ENCODE assay signal across 31 cellular contexts in genomic region chr13:110774490-110774889, GRCh38.
DNase-seq lines count a peak whose midpoint lies in the region; ATAC-seq and TF ChIP-seq lines count a peak whose summit lies in the region.
"Had no signal": no experiment of that assay in that cellular context is flagged by ENCODE, and none has a peak within 500 bp of the region (broad histone marks: within the 10 kb centered on the region; RNA-seq: fewer than 3 reads in every experiment).

No MANE protein-coding gene starts in this region.

- no peak overlapping the region for H3K4me2 ChIP-seq in trophoblast cell (ENCODE audit: low read length)
- H3K4me2 ChIP-seq: A549 had no signal

- H3K9me3 ChIP-seq in esophagus muscularis mucosa (no peaks in the 10 kb centered on the region), trophoblast cell (ENCODE audit: insufficient read depth, low read depth, low read length) (no peaks in the 10 kb centered on the region), adrenal gland (replicated peaks in 1 of 3) (no peaks in the 10 kb centered on the region)
- H3K9me3 ChIP-seq: A549; BE2C; BLaER1; BLaER1 treated with 17β-estradiol and CSF1 and Interleukin-3, amounts not matched to agents 10 nM and 100 nM; Caco-2 had no signal

- DNase-seq in esophagus muscularis mucosa (ENCODE audit: extremely low spot score) = peak; percentile 57
- DNase-seq in trophoblast cell = peak; percentile 78 to 89
- no peak for DNase-seq in adrenal gland
- no peak for DNase-seq in activated naive CD8-positive, alpha-beta T cell treated with anti-CD3 and anti-CD28 coated beads, Interleukin-2, amount 50 U/mL, for 24 hours
- DNase-seq: 8988T; ACHN; AML-193; BE2C; C1 segment of cervical spinal cord; Caco-2; Calu3; CD4-positive, alpha-beta memory T cell; CD4-positive, alpha-beta T cell; CD4-positive, CD25-positive, alpha-beta regulatory T cell; CD8-positive, alpha-beta memory T cell; CD8-positive, alpha-beta T cell; COR-L47; DMS 273 treated with DMSO at 0.1 percent for 48 hours; DMS153; DMS53; DMS79; DMS79 treated with DMSO at 0.1 percent for 48 hours; DND-41; EL had no signal

- no peak overlapping the region for H3K4ac ChIP-seq in trophoblast cell (ENCODE audit: low read depth, low read length)

- no peak overlapping the region for H3K4me3 Mint-ChIP-seq in activated naive CD8-positive, alpha-beta T cell treated with anti-CD3 and anti-CD28 coated beads, Interleukin-2, amount 50 U/mL, for 24 hours
- H3K4me3 Mint-ChIP-seq: B cell; CD14-positive monocyte; CD4-positive, alpha-beta memory T cell; CD4-positive, alpha-beta T cell; CD4-positive, CD25-positive, alpha-beta regulatory T cell; CD8-positive, alpha-beta memory T cell; CD8-positive, alpha-beta T cell had no signal

- no peaks in the 10 kb centered on the region for H3K36me3 Mint-ChIP-seq in activated naive CD8-positive, alpha-beta T cell treated with anti-CD3 and anti-CD28 coated beads, Interleukin-2, amount 50 U/mL, for 24 hours (ENCODE audit: low read depth)
- H3K36me3 Mint-ChIP-seq: CD14-positive monocyte; CD4-positive, alpha-beta memory T cell; CD4-positive, CD25-positive, alpha-beta regulatory T cell; CD8-positive, alpha-beta memory T cell; CD8-positive, alpha-beta T cell had no signal

- H2AFZ ChIP-seq in trophoblast cell (ENCODE audit: insufficient read depth, low read length, poor library complexity) = no peak overlapping the region

- TF ChIP-seq CTCF in esophagus muscularis mucosa (IDR thresholded peaks at IDR 0.05) = no peak
- TF ChIP-seq CTCF in adrenal gland (IDR thresholded peaks at IDR 0.05) = no peak

- H3K36me3 ChIP-seq in esophagus muscularis mucosa (no peaks in the 10 kb centered on the region), trophoblast cell (ENCODE audit: control insufficient read depth in 1 of 2, insufficient read depth in 2 of 2, low read length in 2 of 2) (no peaks in the 10 kb centered on the region), adrenal gland (replicated peaks in 1 of 2) (no peaks in the 10 kb centered on the region)
- H3K36me3 ChIP-seq: BE2C; BLaER1; BLaER1 treated with 17β-estradiol and CSF1 and Interleukin-3, amounts not matched to agents 10 nM and 100 nM had no signal

- TF ChIP-seq POLR2A in esophagus muscularis mucosa (IDR thresholded peaks at IDR 0.05; ENCODE audit: low read depth) = no peak
- TF ChIP-seq POLR2A in adrenal gland (IDR thresholded peaks at IDR 0.05) = no peak

- H3K4me1 ChIP-seq in esophagus muscularis mucosa (no peaks in the 10 kb centered on the region), trophoblast cell (ENCODE audit: control insufficient read depth in 1 of 2, insufficient read depth in 2 of 2, low read length in 2 of 2) (no peaks in the 10 kb centered on the region), adrenal gland (replicated peaks in 1 of 2) (no peaks in the 10 kb centered on the region)
- H3K4me1 ChIP-seq: A549, BE2C, Caco-2 had no signal

- H2BK12ac ChIP-seq in trophoblast cell (ENCODE audit: low read length) = no peak overlapping the region

- no peak overlapping the region for H2BK5ac ChIP-seq in trophoblast cell (ENCODE audit: low read depth, low read length, poor library complexity)

- H4K12ac ChIP-seq in trophoblast cell (ENCODE audit: low read depth, low read length) = no peak overlapping the region

- H2BK120ac ChIP-seq in trophoblast cell (ENCODE audit: insufficient read depth, low read length, poor library complexity) = no peak overlapping the region

- H3K79me1 ChIP-seq in trophoblast cell (ENCODE audit: low read length) = no peaks in the 10 kb centered on the region

- H2AK5ac ChIP-seq in trophoblast cell (ENCODE audit: low read length) = no peak overlapping the region

- ATAC-seq in activated naive CD8-positive, alpha-beta T cell treated with anti-CD3 and anti-CD28 coated beads, Interleukin-2, amount 50 U/mL, for 24 hours = no peak
- ATAC-seq: A549; CD8-positive, alpha-beta T cell had no signal

- H3K14ac ChIP-seq in trophoblast cell (ENCODE audit: low read length) = no peak overlapping the region

- H3K27me3 Mint-ChIP-seq in activated naive CD8-positive, alpha-beta T cell treated with anti-CD3 and anti-CD28 coated beads, Interleukin-2, amount 50 U/mL, for 24 hours = peaks cover 14% of the 10 kb centered on the region

- H3K27ac ChIP-seq in esophagus muscularis mucosa (replicated peaks in 1 of 4) (no peak overlapping the region), trophoblast cell (ENCODE audit: low read depth, low read length) (no peak overlapping the region), adrenal gland (no peak overlapping the region)
- H3K27ac ChIP-seq: 22Rv1; A549; BLaER1; BLaER1 treated with 17β-estradiol and CSF1 and Interleukin-3, amounts not matched to agents 10 nM and 100 nM; C4-2B had no signal

- 89% methylated on average over 6 of the region's 6 CpGs for WGBS in esophagus muscularis mucosa
- WGBS in trophoblast cell (ENCODE audit: extremely low coverage, insufficient coverage, insufficient read length) = no CpG with 5 or more reads among the region's 6 CpGs
- 84 to 92% (median 86%) methylated on average over 6 of the region's 6 CpGs for WGBS in adrenal gland, 4 donors

- no peaks in the 10 kb centered on the region for H3K79me2 ChIP-seq in trophoblast cell (ENCODE audit: control insufficient read depth, insufficient read depth, low read length, poor library complexity)

- H3K4me3 ChIP-seq in esophagus muscularis mucosa (no peak overlapping the region), trophoblast cell (ENCODE audit: low read depth, low read length) (no peak overlapping the region), adrenal gland (no peak overlapping the region)
- H3K4me3 ChIP-seq: A549; BLaER1; BLaER1 treated with 17β-estradiol and CSF1 and Interleukin-3, amounts not matched to agents 10 nM and 100 nM had no signal

- H3K4me1 Mint-ChIP-seq in activated naive CD8-positive, alpha-beta T cell treated with anti-CD3 and anti-CD28 coated beads, Interleukin-2, amount 50 U/mL, for 24 hours = peaks cover 2% of the 10 kb centered on the region
- H3K4me1 Mint-ChIP-seq: CD14-positive monocyte; CD4-positive, alpha-beta memory T cell had no signal

- H3K27me3 ChIP-seq in esophagus muscularis mucosa = peaks cover 0 to 9% (median 0%) of the 10 kb centered on the region in 4 donors
- H3K27me3 ChIP-seq in trophoblast cell (ENCODE audit: insufficient read depth, low read length) = no peaks in the 10 kb centered on the region
- H3K27me3 ChIP-seq in adrenal gland = no peaks in the 10 kb centered on the region
- H3K27me3 ChIP-seq: BLaER1; BLaER1 treated with 17β-estradiol and CSF1 and Interleukin-3, amounts not matched to agents 10 nM and 100 nM had no signal

- H4K91ac ChIP-seq in trophoblast cell (ENCODE audit: low read depth, low read length) = no peak overlapping the region

- H3K9me3 Mint-ChIP-seq in activated naive CD8-positive, alpha-beta T cell treated with anti-CD3 and anti-CD28 coated beads, Interleukin-2, amount 50 U/mL, for 24 hours = no peaks in the 10 kb centered on the region
- H3K9me3 Mint-ChIP-seq: CD4-positive, alpha-beta memory T cell; CD4-positive, alpha-beta T cell; CD8-positive, alpha-beta memory T cell; CD8-positive, alpha-beta T cell had no signal

- no peak overlapping the region for H3K9ac ChIP-seq in trophoblast cell (ENCODE audit: low read length)
- H3K9ac ChIP-seq: BLaER1; BLaER1 treated with 17β-estradiol and CSF1 and Interleukin-3, amounts not matched to agents 10 nM and 100 nM had no signal

- no peak overlapping the region for H4K8ac ChIP-seq in trophoblast cell (ENCODE audit: low read depth, low read length)

- no peak for TF ChIP-seq EP300 in esophagus muscularis mucosa (IDR thresholded peaks at IDR 0.05)

- H3K18ac ChIP-seq in trophoblast cell (ENCODE audit: low read length) = no peak overlapping the region

- no peak overlapping the region for H3K27ac Mint-ChIP-seq in activated naive CD8-positive, alpha-beta T cell treated with anti-CD3 and anti-CD28 coated beads, Interleukin-2, amount 50 U/mL, for 24 hours
- H3K27ac Mint-ChIP-seq: B cell; CD14-positive monocyte; CD4-positive, alpha-beta memory T cell; CD4-positive, alpha-beta T cell; CD8-positive, alpha-beta T cell had no signal

- H3K23ac ChIP-seq in trophoblast cell (ENCODE audit: low read length) = no peak overlapping the region

- intact Hi-C loops in esophagus muscularis mucosa (cut with DNase I) = no loop called here
- intact Hi-C loops in adrenal gland (cut with DNase I) = no loop called here

Comparison
In these comparisons a context has a peak if more than half of its experiments do, and no peak if none do; other contexts are left out.
1. DNase-seq: peak in esophagus muscularis mucosa (single experiment) and trophoblast cell (2 of 2); none in adrenal gland (0 of 7) and activated naive CD8-positive, alpha-beta T cell treated with anti-CD3 and anti-CD28 coated beads, Interleukin-2, amount 50 U/mL, for 24 hours (single experiment).